ENCODE assay signal across 15 cellular contexts in genomic region chr21:25107708-25108107, GRCh38.
A peak's percentile ranks its signal among the peaks of the same experiment; 100 is the strongest.
DNase-seq lines count a peak whose midpoint lies in the region; ATAC-seq, FAIRE-seq and TF ChIP-seq lines count a peak whose summit lies in the region.
"Had no signal": no experiment of that assay in that cellular context is flagged by ENCODE, and none has a peak within 500 bp of the region (broad histone marks: within the 10 kb centered on the region; RNA-seq: fewer than 3 reads in every experiment).

No MANE protein-coding gene starts in this region.

- no peaks in the 10 kb centered on the region for H3K9me3 ChIP-seq in osteoblast (ENCODE audit: low read depth, low read length)

- H3K27ac Mint-ChIP-seq in stimulated activated effector memory CD8-positive, alpha-beta T cell treated with anti-CD3 and anti-CD28 coated beads, Interleukin-12 subunit alpha, Interleukin-12 subunit beta, amount 100 ng/mL, for 72 hours = no peak overlapping the region

- H3K4me2 ChIP-seq in osteoblast (ENCODE audit: insufficient read depth, low read length) = no peak overlapping the region

- no peaks in the 10 kb centered on the region for H3K27me3 ChIP-seq in osteoblast (ENCODE audit: insufficient read depth, low read length)

- no peaks in the 10 kb centered on the region for H3K79me2 ChIP-seq in osteoblast (ENCODE audit: insufficient read depth, low read length)

- H3K36me3 Mint-ChIP-seq in stimulated activated effector memory CD8-positive, alpha-beta T cell treated with anti-CD3 and anti-CD28 coated beads, Interleukin-12 subunit alpha, Interleukin-12 subunit beta, amount 100 ng/mL, for 72 hours = no peaks in the 10 kb centered on the region

- no peak for TF ChIP-seq CTCF in AG09319 (IDR thresholded peaks at IDR 0.05; ENCODE audit: low read depth, low read length)
- no peak for TF ChIP-seq CTCF in fibroblast of villous mesenchyme (IDR thresholded peaks at IDR 0.05; ENCODE audit: insufficient read depth, low read depth, low read length)
- no peak for TF ChIP-seq CTCF in osteoblast (IDR thresholded peaks at IDR 0.05; ENCODE audit: extremely low read depth, low read depth, low read length)

- H4K20me1 ChIP-seq in osteoblast (ENCODE audit: insufficient read depth, low read length) = no peaks in the 10 kb centered on the region

- H3K9me3 Mint-ChIP-seq in stimulated activated effector memory CD8-positive, alpha-beta T cell treated with anti-CD3 and anti-CD28 coated beads, Interleukin-12 subunit alpha, Interleukin-12 subunit beta, amount 100 ng/mL, for 72 hours = peaks cover 3% of the 10 kb centered on the region

- no peak overlapping the region for H3K4me3 Mint-ChIP-seq in stimulated activated effector memory CD8-positive, alpha-beta T cell treated with anti-CD3 and anti-CD28 coated beads, Interleukin-12 subunit alpha, Interleukin-12 subunit beta, amount 100 ng/mL, for 72 hours

- peak; percentile 7 for DNase-seq in AG09319 (ENCODE audit: extremely low read depth, low read depth)
- DNase-seq in HTR-8/SVneo (ENCODE audit: insufficient read length, low spot score) = peak; percentile 21
- DNase-seq in T1000 (lab: John Stamatoyannopoulos, UW) = peak; percentile 51
- peak; percentile 4 for DNase-seq in fibroblast of villous mesenchyme (ENCODE audit: low read depth)
- DNase-seq in stimulated activated effector memory CD8-positive, alpha-beta T cell treated with anti-CD3 and anti-CD28 coated beads, Interleukin-12 subunit alpha, Interleukin-12 subunit beta, amount 100 ng/mL, for 72 hours (ENCODE audit: low spot score in 2 of 2) = no peak
- DNase-seq in osteoblast (ENCODE audit: insufficient read length, low spot score, missing footprints) = no peak
- DNase-seq in superior temporal gyrus (ENCODE audit: extremely low spot score) = no peak
- DNase-seq: activated CD4-positive, alpha-beta T cell treated with anti-CD3 and anti-CD28 coated beads for 4 hours; activated effector memory CD4-positive, alpha-beta T cell treated with Interleukin-2 at 50 U/mL for 16 hours; left colon; NCI-H1092; NCI-H510A had no signal

- H3K4me1 Mint-ChIP-seq in stimulated activated effector memory CD8-positive, alpha-beta T cell treated with anti-CD3 and anti-CD28 coated beads, Interleukin-12 subunit alpha, Interleukin-12 subunit beta, amount 100 ng/mL, for 72 hours = no peaks in the 10 kb centered on the region

- no peak overlapping the region for H3K27ac ChIP-seq in osteoblast (ENCODE audit: low read depth, low read length)
- H3K27ac ChIP-seq: SK-N-MC had no signal

- H3K4me1 ChIP-seq in osteoblast (ENCODE audit: insufficient read depth, low read length) = peaks cover 5% of the 10 kb centered on the region

- H3K36me3 ChIP-seq in osteoblast (ENCODE audit: insufficient read depth, low read length) = no peaks in the 10 kb centered on the region

- H2AFZ ChIP-seq in osteoblast (ENCODE audit: low read length) = no peak overlapping the region

- H3K4me3 ChIP-seq in fibroblast of villous mesenchyme (ENCODE audit: low read depth, low read length) = no peak overlapping the region
- no peak overlapping the region for H3K4me3 ChIP-seq in osteoblast (ENCODE audit: insufficient read depth, low read length)
- H3K4me3 ChIP-seq: SK-N-MC had no signal

- FAIRE-seq in HTR-8/SVneo (lab: Jason Lieb, UNC) = peak; percentile 67
- FAIRE-seq: frontal cortex had no signal

- ATAC-seq in stimulated activated effector memory CD8-positive, alpha-beta T cell treated with anti-CD3 and anti-CD28 coated beads, Interleukin-12 subunit alpha, Interleukin-12 subunit beta, amount 100 ng/mL, for 72 hours = no peak
- no peak for ATAC-seq in HG03571 (IDR thresholded peaks at IDR 0.05; ENCODE audit: unreplicated experiment)
- ATAC-seq: left colon had no signal

Comparison
In these comparisons a context has a peak if more than half of its experiments do, and no peak if none do; other contexts are left out.
1. DNase-seq: peak in AG09319 (single experiment), HTR-8/SVneo (single experiment), T1000 (single experiment) and fibroblast of villous mesenchyme (single experiment); none in stimulated activated effector memory CD8-positive, alpha-beta T cell treated with anti-CD3 and anti-CD28 coated beads, Interleukin-12 subunit alpha, Interleukin-12 subunit beta, amount 100 ng/mL, for 72 hours (0 of 2), osteoblast (single experiment) and superior temporal gyrus (single experiment).